Comparison of ENCODE assay signal across 21 cellular contexts in the genomic region with DNA sequence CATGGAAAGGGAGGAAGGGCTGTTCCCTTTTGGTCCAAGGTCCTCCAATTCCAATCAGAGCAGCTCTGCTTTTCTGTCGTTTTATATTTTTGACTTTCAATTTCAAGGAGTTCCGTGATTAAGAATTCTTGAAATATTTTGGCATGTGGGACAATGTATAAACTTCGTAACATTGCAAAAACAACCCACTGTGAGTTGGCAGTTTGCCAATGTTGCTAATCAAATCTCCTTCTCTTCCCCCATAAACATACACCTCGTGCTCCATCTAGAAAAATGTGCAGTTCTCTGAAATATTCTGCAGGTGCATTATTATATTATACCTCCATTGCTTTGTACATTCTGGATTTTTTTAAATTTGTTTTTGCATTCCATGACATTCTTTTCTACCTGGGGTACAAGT. TPM values are rescaled to one million over a fixed set of nuclear protein-coding genes. Genes with fewer than 3 reads are reported as not detected.
DNase-seq lines count a peak whose midpoint lies in the region; ATAC-seq lines count a peak whose summit lies in the region.
"Had no signal": no experiment of that assay in that cellular context is flagged by ENCODE, and none has a peak within 500 bp of the region (broad histone marks: within the 10 kb centered on the region; RNA-seq: fewer than 3 reads in every experiment).

No MANE protein-coding gene starts in this region.

- peak; percentile 39 for ATAC-seq in left lobe of liver
- ATAC-seq in HG03432 (IDR thresholded peaks at IDR 0.05; ENCODE audit: unreplicated experiment), result no peak
- ATAC-seq: GM12878, SK-N-SH treated with all-trans-retinoic acid at 6 μM for 48 hours, T-cell had no signal

- peak; percentile 61 for DNase-seq in NCI-H2107 treated with DMSO at 0.1 percent for 48 hours (lab: John Stamatoyannopoulos, UW; ENCODE audit: unreplicated experiment)
- no peak for DNase-seq in NCI-H2107 (lab: John Stamatoyannopoulos, UW)
- peak; percentile 38 for DNase-seq in M059J (ENCODE audit: low read depth)
- DNase-seq in astrocyte of the hippocampus (ENCODE audit: low read depth, low spot score), result peak; percentile 62
- no peak for DNase-seq in left lobe of liver (ENCODE audit: low spot score)
- DNase-seq in NCI-H2081 treated with DMSO at 0.1 percent for 48 hours (lab: John Stamatoyannopoulos, UW), result no peak
- no peak for DNase-seq in activated CD4-positive, alpha-beta T cell treated with anti-CD3 and anti-CD28 coated beads, Interleukin-2, amount 50 U/mL, for 48 hours
- DNase-seq: 8988T; DND-41; H7; KBM-7; NCI-H1105; NCI-H2029 treated with DMSO at 0.1 percent for 48 hours; NCI-H510A; NCI-H774; NK-92 treated with Interleukin-12 subunit alpha and Interleukin-12 subunit beta, amount 100 ng/mL, for 24 hours; SIG-M5; T-cell had no signal

RNA-seq across cellular contexts. Expression of a gene that starts 49.8 kb away (rescaled TPM):
- 0.02 TPM in 1 of 2 replicates, not detected in the other for total RNA-seq in M059J (2014; rRNA removed; shearing (Covaris generic))
- 0.81 TPM for total RNA-seq in left lobe of liver
- total RNA-seq: GM12878, T-cell had no signal

Comparison
In these comparisons a context has a peak if more than half of its experiments do, and no peak if none do; other contexts are left out.
1. DNase-seq: peak in NCI-H2107 treated with DMSO at 0.1 percent for 48 hours (single experiment), M059J (single experiment) and astrocyte of the hippocampus (single experiment); none in NCI-H2107 (single experiment), left lobe of liver (single experiment), NCI-H2081 treated with DMSO at 0.1 percent for 48 hours (single experiment) and activated CD4-positive, alpha-beta T cell treated with anti-CD3 and anti-CD28 coated beads, Interleukin-2, amount 50 U/mL, for 48 hours (0 of 2).